In genomic region chr4:7337196-7338058, GRCh38 we compare ENCODE assay signal across 22 cellular contexts.
"Had no signal": no experiment of that assay in that cellular context is flagged by ENCODE, and none has a peak within 500 bp of the region (broad histone marks: within the 10 kb centered on the region; RNA-seq: fewer than 3 reads in every experiment).

No MANE protein-coding gene starts in this region.

- H3K27me3 ChIP-seq: Peyer's patch had no signal

- H3K4me3 ChIP-seq: K562, Peyer's patch had no signal

- H3K27me3 Mint-ChIP-seq: activated naive CD8-positive, alpha-beta T cell; activated T-cell treated with anti-CD3 and anti-CD28 coated beads, Interleukin-2, amount 50 U/mL, for 24 hours had no signal

- H3K4me1 ChIP-seq: Peyer's patch had no signal

- DNase-seq: activated CD4-positive, alpha-beta T cell treated with anti-CD3 and anti-CD28 coated beads for 4 hours; activated CD4-positive, alpha-beta T cell treated with anti-CD3 and anti-CD28 coated beads, Interleukin-2, amount 50 U/mL, for 4 hours; activated CD8-positive, alpha-beta memory T cell treated with anti-CD3 and anti-CD28 coated beads, Interleukin-2, amount 10 ng/mL, durations not matched to agents 7 days and 5 days; activated effector memory CD4-positive, alpha-beta T cell treated with Interleukin-2 at 50 U/mL for 16 hours; activated naive CD4-positive, alpha-beta T cell; activated T-cell treated with anti-CD3 and anti-CD28 coated beads, Interleukin-2, amount 50 U/mL, for 24 hours; Karpas-422; MM.1S; NCI-H1105 treated with DMSO at 0.1 percent for 48 hours; NCI-H1436 treated with DMSO at 0.1 percent for 48 hours; NCI-H187; NCI-H2081; NCI-H510A treated with DMSO at 0.1 percent for 48 hours; NCI-H69; NK-92 treated with Interleukin-12 subunit alpha and Interleukin-12 subunit beta, amount 100 ng/mL, for 24 hours; Peyer's patch; SHP77 treated with DMSO at 0.1 percent for 48 hours had no signal

- H3K4me1 Mint-ChIP-seq: activated CD8-positive, alpha-beta memory T cell treated with anti-CD3 and anti-CD28 coated beads, Interleukin-2, amount 10 ng/mL, durations not matched to agents 7 days and 5 days had no signal

- H3K9me3 Mint-ChIP-seq: activated T-cell treated with anti-CD3 and anti-CD28 coated beads, Interleukin-2, amount 50 U/mL, for 24 hours had no signal

- ATAC-seq: activated CD4-positive, CD25-positive, alpha-beta regulatory T cell treated with anti-CD3 and anti-CD28 coated beads, Interleukin-2, amount 50 U/mL, for 24 hours; activated CD8-positive, alpha-beta memory T cell treated with anti-CD3 and anti-CD28 coated beads, Interleukin-2, amount 10 ng/mL, durations not matched to agents 7 days and 5 days; K562 had no signal

- H3K9me3 ChIP-seq: Peyer's patch had no signal

- H3K27ac ChIP-seq: Peyer's patch had no signal

- H3K4me3 Mint-ChIP-seq: activated CD8-positive, alpha-beta memory T cell treated with anti-CD3 and anti-CD28 coated beads, Interleukin-2, amount 10 ng/mL, durations not matched to agents 7 days and 5 days; activated naive CD8-positive, alpha-beta T cell; activated T-cell treated with anti-CD3 and anti-CD28 coated beads, Interleukin-2, amount 50 U/mL, for 24 hours; activated T-helper 1 cell treated with anti-CD3 and anti-CD28 coated beads, Interleukin-12 subunit alpha, Interleukin-12 subunit beta, Interleukin-2, Interleukin-4 antibody, amounts not matched to agents 30 ng/mL and 10 ng/mL and 1 ng/mL, durations not matched to agents 14 hours and 24 hours and 36 hours; T-helper 1 cell treated with Interleukin-12 subunit alpha and Interleukin-12 subunit beta and Interleukin-4 antibody, amounts not matched to agents 30 μg/mL and 1 μg/mL, for 36 hours had no signal

- FAIRE-seq: K562 had no signal

- H3K27ac Mint-ChIP-seq: activated CD8-positive, alpha-beta memory T cell treated with anti-CD3 and anti-CD28 coated beads, Interleukin-2, amount 10 ng/mL, durations not matched to agents 7 days and 5 days; activated naive CD8-positive, alpha-beta T cell; activated T-cell treated with anti-CD3 and anti-CD28 coated beads, Interleukin-2, amount 50 U/mL, for 24 hours; activated T-helper 1 cell treated with anti-CD3 and anti-CD28 coated beads, Interleukin-12 subunit alpha, Interleukin-12 subunit beta, Interleukin-2, Interleukin-4 antibody, amounts not matched to agents 30 ng/mL and 10 ng/mL and 1 ng/mL, durations not matched to agents 14 hours and 24 hours and 36 hours; T-helper 1 cell treated with Interleukin-12 subunit alpha and Interleukin-12 subunit beta and Interleukin-4 antibody, amounts not matched to agents 30 μg/mL and 1 μg/mL, for 36 hours had no signal

- H3K36me3 ChIP-seq: Peyer's patch had no signal

- H3K36me3 Mint-ChIP-seq: activated CD8-positive, alpha-beta memory T cell treated with anti-CD3 and anti-CD28 coated beads, Interleukin-2, amount 10 ng/mL, durations not matched to agents 7 days and 5 days; activated naive CD8-positive, alpha-beta T cell had no signal
